Comparison of ENCODE assay signal across 18 cellular contexts in genomic region chr1:115453666-115454065, GRCh38.
DNase-seq lines count a peak whose midpoint lies in the region; ATAC-seq, FAIRE-seq and TF ChIP-seq lines count a peak whose summit lies in the region.
"Had no signal": no experiment of that assay in that cellular context is flagged by ENCODE, and none has a peak within 500 bp of the region (broad histone marks: within the 10 kb centered on the region; RNA-seq: fewer than 3 reads in every experiment).

No MANE protein-coding gene starts in this region.

- no peak overlapping the region for H3K4me2 ChIP-seq in IMR-90 (ENCODE audit: low read depth, low read length)
- H3K4me2 ChIP-seq: BLaER1 had no signal

- no peak overlapping the region for H3K27ac ChIP-seq in IMR-90 (ENCODE audit: insufficient read depth, low read length)
- H3K27ac ChIP-seq in foreskin keratinocyte = no peak overlapping the region
- H3K27ac ChIP-seq: 22Rv1, BLaER1 had no signal

- H3K4me3 ChIP-seq in IMR-90 (ENCODE audit: insufficient read depth, low read depth, low read length) = no peak overlapping the region
- H3K4me3 ChIP-seq in bronchial epithelial cell (ENCODE audit: low read depth, low read length) = no peak overlapping the region
- H3K4me3 ChIP-seq: BLaER1, GM12878 had no signal

- no peak overlapping the region for H2BK5ac ChIP-seq in IMR-90 (ENCODE audit: low read depth, low read length, poor library complexity, severe bottlenecking)

- no peak overlapping the region for H3K9ac ChIP-seq in IMR-90 (ENCODE audit: low read depth, low read length)
- H3K9ac ChIP-seq: BLaER1 had no signal

- H2AFZ ChIP-seq in IMR-90 (replicated peaks; ENCODE audit: low read length, poor library complexity) = no peak overlapping the region

- WGBS in IMR-90 (ENCODE audit: extremely low coverage in 2 of 2, insufficient read length in 1 of 2), 2 experiments = no CpG with 5 or more reads among the region's 2 CpGs

- 0 out of 3 replicates have a peak overlapping the region, but pooled peaks have one; percentile 15 for H2BK15ac ChIP-seq in IMR-90 (ENCODE audit: low read depth, low read length)

- H3K36me3 ChIP-seq in IMR-90 (ENCODE audit: control insufficient read depth, insufficient read depth, low read length) (no peaks in the 10 kb centered on the region), bronchial epithelial cell (ENCODE audit: control insufficient read depth, insufficient read depth, low read length) (no peaks in the 10 kb centered on the region)
- H3K36me3 ChIP-seq: BLaER1 had no signal

- H3K18ac ChIP-seq in IMR-90 (ENCODE audit: low read depth, low read length) = no peak overlapping the region

- H3K9me1 ChIP-seq in IMR-90 (ENCODE audit: insufficient read depth, low read length) = peaks cover 12% of the 10 kb centered on the region

- CTCF ChIA-PET in IMR-90 (lab: Yijun Ruan, JAX) = no interaction called here

- DNase-seq in ELR (ENCODE audit: low read depth) (peak; percentile 70), IMR-90 (peak; percentile 37), bronchial epithelial cell (ENCODE audit: low read depth) (peak; percentile 68), foreskin keratinocyte (peak; percentile 33 to 58)
- DNase-seq in activated CD4-positive, alpha-beta T cell treated with anti-CD3 and anti-CD28 coated beads for 4 hours = no peak
- DNase-seq in central memory CD4-positive, alpha-beta T cell = no peak
- DNase-seq: CD4-positive, alpha-beta memory T cell; DMS79 treated with DMSO at 0.1 percent for 48 hours; GOT3; H7; KG1 had no signal

- H3K27me3 ChIP-seq in IMR-90 (ENCODE audit: control insufficient read depth, insufficient read depth, low read length) (no peaks in the 10 kb centered on the region), bronchial epithelial cell (ENCODE audit: control insufficient read depth, insufficient read depth, low read length) (no peaks in the 10 kb centered on the region), foreskin keratinocyte (no peaks in the 10 kb centered on the region)
- H3K27me3 ChIP-seq: BLaER1 had no signal

- no TSS peak for BruUV-seq in IMR-90 (replicated peaks; lab: Mats Ljungman, UMichigan)

- no peaks in the 10 kb centered on the region for H3K79me1 ChIP-seq in IMR-90 (ENCODE audit: low read depth in 1 of 2, low read length in 2 of 2)

- no peak overlapping the region for H3K56ac ChIP-seq in IMR-90 (ENCODE audit: extremely low read depth, insufficient read depth, low read length)

- no peak for TF ChIP-seq CTCF in IMR-90 (conservative IDR thresholded peaks at IDR 0.05; ENCODE audit: low read depth, low read length)
- no peak for TF ChIP-seq CTCF in bronchial epithelial cell (IDR thresholded peaks at IDR 0.05; ENCODE audit: insufficient read depth, low read length, severe bottlenecking)
- TF ChIP-seq CTCF in foreskin keratinocyte (conservative IDR thresholded peaks at IDR 0.05) = no peak

- H3K9me3 ChIP-seq in IMR-90 (ENCODE audit: control insufficient read depth, insufficient read depth, low read length) = peaks cover 2% of the 10 kb centered on the region; the same call in 1 of the 2 replicates
- H3K9me3 ChIP-seq: BLaER1 had no signal

- no peak overlapping the region for H3K4ac ChIP-seq in IMR-90 (ENCODE audit: low read depth, low read length)

- no peak overlapping the region for H2AK9ac ChIP-seq in IMR-90 (replicated peaks; ENCODE audit: low read depth, low read length, poor library complexity)

- dilution Hi-C loops in IMR-90 (cut with HindIII; ENCODE audit: low sequenced_read_pairs, unreplicated experiment) = no loop called here

- no peak overlapping the region for H3K14ac ChIP-seq in IMR-90 (replicated peaks; ENCODE audit: low read depth, low read length)

- H3K4me1 ChIP-seq in IMR-90 (ENCODE audit: control insufficient read depth, insufficient read depth, low read length) = peaks cover 19% of the 10 kb centered on the region
- no peaks in the 10 kb centered on the region for H3K4me1 ChIP-seq in foreskin keratinocyte
- H3K4me1 ChIP-seq: BLaER1 had no signal

- no peak overlapping the region for H4K91ac ChIP-seq in IMR-90 (ENCODE audit: insufficient read depth, low read depth, low read length)

- FAIRE-seq in bronchial epithelial cell (lab: Jason Lieb, UNC) = no peak
- FAIRE-seq: GM12878, HepG2 had no signal

- POLR2A ChIA-PET in IMR-90 (lab: Charles Lee; ENCODE audit: unreplicated experiment) = no interaction called here

- TF ChIP-seq POLR2A in IMR-90 (IDR thresholded peaks at IDR 0.05; ENCODE audit: low read depth, low read length) = no peak

- ATAC-seq in IMR-90 (ENCODE audit: low read depth) (no peak), foreskin keratinocyte (no peak), GM21423 (IDR thresholded peaks at IDR 0.05; ENCODE audit: unreplicated experiment) (no peak), HG02970 (IDR thresholded peaks at IDR 0.05; ENCODE audit: low FRiP score, unreplicated experiment) (no peak)
- ATAC-seq: GM12878, HCT116, HepG2 had no signal

- no peak overlapping the region for H4K8ac ChIP-seq in IMR-90 (ENCODE audit: low read depth in 2 of 2, low read length in 2 of 2)

- H4K20me1 ChIP-seq in IMR-90 (ENCODE audit: insufficient read depth, low read length) = no peaks in the 10 kb centered on the region
- H4K20me1 ChIP-seq: BLaER1 had no signal

- TF ChIP-seq RAD21 in IMR-90 (IDR thresholded peaks at IDR 0.05; ENCODE audit: low read length) = no peak

- in situ Hi-C loops in IMR-90 (cut with MboI; ENCODE audit: low sequenced_read_pairs) = no loop called here

- H2BK120ac ChIP-seq in IMR-90 (ENCODE audit: low read depth, low read length) = 0 out of 2 replicates have a peak overlapping the region, but pooled peaks have one; percentile 18

- H2BK20ac ChIP-seq in IMR-90 (ENCODE audit: low read depth, low read length) = peak overlapping the region; percentile 39; the same call in 1 of the 2 replicates

- no peak overlapping the region for H3K23ac ChIP-seq in IMR-90 (ENCODE audit: low read depth, low read length)

- H2AK5ac ChIP-seq in IMR-90 (ENCODE audit: low read depth, low read length) = peak overlapping the region; percentile 50; the same call in 1 of the 2 replicates

- intact Hi-C loops in IMR-90 (cut with micrococcal nuclease) = no loop called here

- H4K5ac ChIP-seq in IMR-90 (ENCODE audit: low read depth, low read length) = no peak overlapping the region

TF ChIP-seq in IMR-90, 13 proteins besides CTCF, POLR2A, EP300 and RAD21:
- TF ChIP-seq MAFK (IDR thresholded peaks at IDR 0.05; ENCODE audit: low read depth, low read length) = no peak
- TF ChIP-seq NFE2L2 (IDR thresholded peaks at IDR 0.05; ENCODE audit: low read depth, low read length) = no peak
- TF ChIP-seq MAZ (IDR thresholded peaks at IDR 0.05; ENCODE audit: borderline replicate concordance, low read depth, low read length) = no peak
- no peak for TF ChIP-seq ELK1 (IDR thresholded peaks at IDR 0.05; ENCODE audit: borderline replicate concordance, low read depth, low read length)
- no peak for TF ChIP-seq RCOR1 (IDR thresholded peaks at IDR 0.05; ENCODE audit: insufficient replicate concordance, low read length)
- no peak for TF ChIP-seq FOS (IDR thresholded peaks at IDR 0.05; ENCODE audit: low read depth, low read length)
- no peak for TF ChIP-seq USF2 (IDR thresholded peaks at IDR 0.05; ENCODE audit: low read depth, low read length)
- TF ChIP-seq RFX5 (IDR thresholded peaks at IDR 0.05; ENCODE audit: low read depth, low read length) = no peak
- no peak for TF ChIP-seq BHLHE40 (IDR thresholded peaks at IDR 0.05; ENCODE audit: low read depth, low read length)
- TF ChIP-seq SMC3 (IDR thresholded peaks at IDR 0.05; ENCODE audit: low read depth, low read length) = no peak
- no peak for TF ChIP-seq MXI1 (IDR thresholded peaks at IDR 0.05; ENCODE audit: borderline replicate concordance, low read depth, low read length)
- no peak for TF ChIP-seq CEBPB (IDR thresholded peaks at IDR 0.05; ENCODE audit: low read depth, low read length)

Comparison
In these comparisons a context has a peak if more than half of its experiments do, and no peak if none do; other contexts are left out.
1. DNase-seq: peak in ELR (single experiment), IMR-90 (single experiment), bronchial epithelial cell (single experiment) and foreskin keratinocyte (2 of 2); none in activated CD4-positive, alpha-beta T cell treated with anti-CD3 and anti-CD28 coated beads for 4 hours (0 of 2) and central memory CD4-positive, alpha-beta T cell (single experiment).